8 cellular contexts compared by ENCODE assay signal in genomic region chr16:82263456-82264159, GRCh38.
DNase-seq lines count a peak whose midpoint lies in the region; ATAC-seq and TF ChIP-seq lines count a peak whose summit lies in the region.

No MANE protein-coding gene starts in this region.

- TF ChIP-seq POLR2A in Peyer's patch (IDR thresholded peaks at IDR 0.05), result no peak

- TF ChIP-seq CTCF in Peyer's patch (IDR thresholded peaks at IDR 0.05) (peak; percentile 53 to 89 (median 77)), foreskin fibroblast (IDR thresholded peaks at IDR 0.05; ENCODE audit: low read depth, low read length) (peak; percentile 90), osteoblast (IDR thresholded peaks at IDR 0.05; ENCODE audit: extremely low read depth, low read depth, low read length) (peak; percentile 94), type B pancreatic cell (conservative IDR thresholded peaks at IDR 0.05) (peak; percentile 99)

- H3K36me3 ChIP-seq in Peyer's patch (no peaks in the 10 kb centered on the region), osteoblast (ENCODE audit: insufficient read depth, low read length) (no peaks in the 10 kb centered on the region)

- peak; percentile 63 for ATAC-seq in HG03175 (IDR thresholded peaks at IDR 0.05; ENCODE audit: unreplicated experiment)

- H3K9me3 ChIP-seq in Peyer's patch (no peaks in the 10 kb centered on the region), osteoblast (ENCODE audit: low read depth, low read length) (no peaks in the 10 kb centered on the region)

- H3K27ac ChIP-seq in Peyer's patch (no peak overlapping the region), osteoblast (ENCODE audit: low read depth, low read length) (no peak overlapping the region)

- DNase-seq in NCI-H510A treated with DMSO at 0.1 percent for 48 hours (lab: John Stamatoyannopoulos, UW), result peak; percentile 48
- DNase-seq in NCI-H510A (lab: John Stamatoyannopoulos, UW), result no peak
- peak in 2 of 3 donors; percentile 39 to 75 for DNase-seq in Peyer's patch
- peak; percentile 6 to 15 for DNase-seq in activated T-helper 1 cell treated with anti-CD3 and anti-CD28 coated beads, Interleukin-2, amount 50 U/mL, for 16 hours (ENCODE audit: low read depth in 1 of 2, low spot score in 1 of 2)
- peak; percentile 26 to 77 for DNase-seq in foreskin fibroblast
- peak; percentile 79 for DNase-seq in osteoblast (ENCODE audit: insufficient read length, low spot score, missing footprints)
- no peak for DNase-seq in type B pancreatic cell (ENCODE audit: extremely low spot score, unreplicated experiment)

- H2AFZ ChIP-seq in osteoblast (ENCODE audit: low read length), result no peak overlapping the region

- H3K4me3 ChIP-seq in Peyer's patch, result no peak overlapping the region
- no peak overlapping the region for H3K4me3 ChIP-seq in foreskin fibroblast (ENCODE audit: low read depth in 1 of 2, low read length in 2 of 2)
- no peak overlapping the region for H3K4me3 ChIP-seq in osteoblast (ENCODE audit: insufficient read depth, low read length)

- no peak overlapping the region for H3K4me2 ChIP-seq in osteoblast (ENCODE audit: insufficient read depth, low read length)

- no peaks in the 10 kb centered on the region for H3K36me3 Mint-ChIP-seq in type B pancreatic cell

- H3K27me3 Mint-ChIP-seq in type B pancreatic cell, result peaks cover 60% of the 10 kb centered on the region

- no peaks in the 10 kb centered on the region for H3K4me1 Mint-ChIP-seq in type B pancreatic cell (ENCODE audit: unreplicated experiment)

- no peak overlapping the region for H3K27ac Mint-ChIP-seq in type B pancreatic cell

- no peaks in the 10 kb centered on the region for H3K4me1 ChIP-seq in Peyer's patch
- H3K4me1 ChIP-seq in osteoblast (ENCODE audit: insufficient read depth, low read length), result no peaks in the 10 kb centered on the region

- H3K4me3 Mint-ChIP-seq in type B pancreatic cell, result no peak overlapping the region

- H3K27me3 ChIP-seq in Peyer's patch, result no peaks in the 10 kb centered on the region
- peaks cover 6% of the 10 kb centered on the region for H3K27me3 ChIP-seq in osteoblast (ENCODE audit: insufficient read depth, low read length)

- H4K20me1 ChIP-seq in osteoblast (ENCODE audit: insufficient read depth, low read length), result no peaks in the 10 kb centered on the region

- H3K9me3 Mint-ChIP-seq in type B pancreatic cell, result no peaks in the 10 kb centered on the region

- H3K79me2 ChIP-seq in osteoblast (ENCODE audit: insufficient read depth, low read length), result no peaks in the 10 kb centered on the region

Comparison
In these comparisons a context has a peak if more than half of its experiments do, and no peak if none do; other contexts are left out.
1. DNase-seq: peak in NCI-H510A treated with DMSO at 0.1 percent for 48 hours (single experiment), Peyer's patch (2 of 3), activated T-helper 1 cell treated with anti-CD3 and anti-CD28 coated beads, Interleukin-2, amount 50 U/mL, for 16 hours (2 of 2), foreskin fibroblast (2 of 2) and osteoblast (single experiment); none in NCI-H510A (single experiment) and type B pancreatic cell (single experiment).
2. Peak in every context shown above with its lines, with median percentiles within 50 percentile points of each other: CTCF ChIP-seq.